In genomic region chr19:17393914-17394313, GRCh38 we compare ENCODE assay signal across 20 cellular contexts. TPM values are rescaled to one million over a fixed set of nuclear protein-coding genes. Genes with fewer than 3 reads are reported as not detected.
A peak's percentile ranks its signal among the peaks of the same experiment; 100 is the strongest.
DNase-seq lines count a peak whose midpoint lies in the region; ATAC-seq and TF ChIP-seq lines count a peak whose summit lies in the region.
"Had no signal": no experiment of that assay in that cellular context is flagged by ENCODE, and none has a peak within 500 bp of the region (broad histone marks: within the 10 kb centered on the region; RNA-seq: fewer than 3 reads in every experiment).

A gene with protein sequence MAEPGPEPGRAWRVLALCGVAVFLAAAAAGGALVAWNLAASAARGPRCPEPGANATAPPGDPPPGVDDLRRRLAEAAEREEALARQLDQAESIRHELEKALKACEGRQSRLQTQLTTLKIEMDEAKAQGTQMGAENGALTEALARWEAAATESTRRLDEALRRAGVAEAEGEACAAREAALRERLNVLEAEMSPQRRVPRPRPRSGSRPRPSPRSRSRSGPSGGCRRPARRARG (minus strand): TSS chr19:17394196. CDS start chr19:17394158, 38 bp downstream.

- H3K4me3 ChIP-seq in mammary epithelial cell (replicated peaks in 1 of 3; ENCODE audit: insufficient read depth in 1 of 3, low read depth in 2 of 3, low read length in 3 of 3): no peak within 1 kb of the TSS
- peak within 1 kb of the TSS; percentile 45 for H3K4me3 ChIP-seq in skeletal muscle satellite cell (ENCODE audit: low read length)
- H3K4me3 ChIP-seq in MM.1S (ENCODE audit: low read length): no peak within 1 kb of the TSS

- no peak within 1 kb of the TSS for H3K9ac ChIP-seq in mammary epithelial cell (ENCODE audit: insufficient read depth, low read length)
- no peak within 1 kb of the TSS for H3K9ac ChIP-seq in skeletal muscle satellite cell (ENCODE audit: low read depth, low read length)
- no peak within 1 kb of the TSS for H3K9ac ChIP-seq in MM.1S (ENCODE audit: low read length)

- H3K36me3 Mint-ChIP-seq in activated T-cell treated with anti-CD3 and anti-CD28 coated beads, Interleukin-2, amount 50 U/mL, for 72 hours (ENCODE audit: insufficient read depth in 2 of 2): peaks cover 0 to 2% of the 10 kb centered on the region in 2 donors
- no peaks in the 10 kb centered on the region for H3K36me3 Mint-ChIP-seq in IgD-negative memory B cell

- H3K27me3 ChIP-seq in mammary epithelial cell (ENCODE audit: insufficient read depth, low read length): no peaks in the 10 kb centered on the region
- peaks cover 23% of the 10 kb centered on the region for H3K27me3 ChIP-seq in skeletal muscle satellite cell (ENCODE audit: control insufficient read depth, insufficient read depth, low read length)
- H3K27me3 ChIP-seq in MM.1S (replicated peaks; ENCODE audit: insufficient read depth, low read length): peaks cover 13% of the 10 kb centered on the region

- intact Hi-C loops in mammary epithelial cell (cut with micrococcal nuclease): loop anchor here (2.0 to 5.0 kb wide), 3 partner anchors 58 to 373 kb away; no protein-coding TSS in a partner anchor

- no peaks in the 10 kb centered on the region for H3K9me2 ChIP-seq in MM.1S (replicated peaks; ENCODE audit: insufficient read depth, low read length)

- peak within 1 kb of the TSS; percentile 77 for H3K27ac Mint-ChIP-seq in activated T-cell treated with anti-CD3 and anti-CD28 coated beads, Interleukin-2, amount 50 U/mL, for 72 hours
- peak within 1 kb of the TSS in 2 of 3 donors; percentile 46 to 66 for H3K27ac Mint-ChIP-seq in IgD-negative memory B cell

- H3K27ac ChIP-seq in mammary epithelial cell (ENCODE audit: insufficient read depth, low read depth, low read length) (no peak within 1 kb of the TSS), MM.1S (ENCODE audit: low read length) (no peak within 1 kb of the TSS)

- WGBS in mammary epithelial cell (ENCODE audit: low coverage, missing lambda C conversion rate): 23% methylated on average over 6 of the region's 41 CpGs

- peaks cover 18% of the 10 kb centered on the region for H3K4me1 Mint-ChIP-seq in activated T-cell treated with anti-CD3 and anti-CD28 coated beads, Interleukin-2, amount 50 U/mL, for 72 hours (ENCODE audit: low read depth)
- peaks cover 4 to 13% (median 11%) of the 10 kb centered on the region in 3 donors for H3K4me1 Mint-ChIP-seq in IgD-negative memory B cell

- peaks cover 8% of the 10 kb centered on the region for H3K27me3 Mint-ChIP-seq in activated T-cell treated with anti-CD3 and anti-CD28 coated beads, Interleukin-2, amount 50 U/mL, for 72 hours (ENCODE audit: low read depth)
- H3K27me3 Mint-ChIP-seq in IgD-negative memory B cell: peaks cover 7% of the 10 kb centered on the region

- TF ChIP-seq CTCF in mammary epithelial cell (conservative IDR thresholded peaks at IDR 0.05 in 1 of 2, IDR thresholded peaks at IDR 0.05 in 1 of 2; ENCODE audit: extremely low read depth in 1 of 2, insufficient read depth in 1 of 2, low read depth in 1 of 2, low read length in 2 of 2) (no peak), MM.1S (IDR thresholded peaks at IDR 0.05; ENCODE audit: low read length) (no peak)

- BruUV-seq in mammary epithelial cell (replicated peaks; lab: Mats Ljungman, UMichigan): no TSS peak

- no peak for DNase-seq in activated T-cell treated with anti-CD3 and anti-CD28 coated beads, Interleukin-2, amount 50 U/mL, for 72 hours
- DNase-seq in activated T-cell treated with anti-CD3 and anti-CD28 coated beads, Interleukin-2, amount 50 U/mL, for 48 hours: no peak
- DNase-seq in mammary epithelial cell (no peak), cerebellar nuclear complex (lab: John Stamatoyannopoulos, UW) (no peak), UCSD-AML1 (lab: John Stamatoyannopoulos, UW; ENCODE audit: unreplicated experiment) (no peak), MM.1S (no peak)
- DNase-seq: DMS 273 treated with DMSO at 0.1 percent for 48 hours; effector CD8-positive, alpha-beta T cell; KBM-7; NCI-H1694 treated with DMSO at 0.1 percent for 48 hours; NCI-H510A; stimulated activated naive CD4-positive, alpha-beta T cell treated with Interleukin-2 at 50 U/mL for 16 hours had no signal

- H3K79me2 ChIP-seq in mammary epithelial cell (ENCODE audit: insufficient read depth, low read length): no peaks in the 10 kb centered on the region
- no peaks in the 10 kb centered on the region for H3K79me2 ChIP-seq in MM.1S (ENCODE audit: low read length)

- peak within 1 kb of the TSS; percentile 83 for H2AFZ ChIP-seq in mammary epithelial cell (ENCODE audit: low read depth, low read length)
- no peak within 1 kb of the TSS for H2AFZ ChIP-seq in MM.1S (ENCODE audit: low read length)

- no peaks in the 10 kb centered on the region for H3K36me3 ChIP-seq in mammary epithelial cell (ENCODE audit: insufficient read depth, low read length)
- no peaks in the 10 kb centered on the region for H3K36me3 ChIP-seq in skeletal muscle satellite cell (ENCODE audit: insufficient read depth, low read length)
- H3K36me3 ChIP-seq in MM.1S (replicated peaks; ENCODE audit: insufficient read depth, low read length): no peaks in the 10 kb centered on the region

- ATAC-seq in activated T-cell treated with anti-CD3 and anti-CD28 coated beads, Interleukin-2, amount 50 U/mL, for 72 hours (replicated peaks in 1 of 2): no peak
- ATAC-seq: Panc1, WTC11 had no signal

- CTCF ChIA-PET in mammary epithelial cell (lab: Charles Lee; ENCODE audit: low non-redundant PET): no interaction called here

- in situ Hi-C loops in mammary epithelial cell (cut with MboI; ENCODE audit: low sequenced_read_pairs in 2 of 2): no loop called here

- H3K4me1 ChIP-seq in mammary epithelial cell (ENCODE audit: insufficient read depth, low read length): peaks cover 15% of the 10 kb centered on the region
- peaks cover 14% of the 10 kb centered on the region for H3K4me1 ChIP-seq in skeletal muscle satellite cell (ENCODE audit: control insufficient read depth, insufficient read depth, low read length)
- peaks cover 7% of the 10 kb centered on the region; the same call in 1 of the 2 replicates for H3K4me1 ChIP-seq in MM.1S (ENCODE audit: low read length)

- H3K9me3 ChIP-seq in mammary epithelial cell (replicated peaks; ENCODE audit: insufficient read depth, low read length) (no peaks in the 10 kb centered on the region), skeletal muscle satellite cell (replicated peaks; ENCODE audit: low read length) (peaks cover 4% of the 10 kb centered on the region), MM.1S (replicated peaks; ENCODE audit: insufficient read depth, low read length) (no peaks in the 10 kb centered on the region)

- H3K4me2 ChIP-seq in mammary epithelial cell (ENCODE audit: insufficient read depth, low read depth, low read length): no peak within 1 kb of the TSS
- H3K4me2 ChIP-seq in skeletal muscle satellite cell (ENCODE audit: low read length): peak within 1 kb of the TSS; percentile 44
- H3K4me2 ChIP-seq in MM.1S (ENCODE audit: low read depth, low read length): no peak within 1 kb of the TSS

- H3K4me3 Mint-ChIP-seq in activated T-cell treated with anti-CD3 and anti-CD28 coated beads, Interleukin-2, amount 50 U/mL, for 72 hours: peak within 1 kb of the TSS; percentile 57 to 67
- H3K4me3 Mint-ChIP-seq in IgD-negative memory B cell: no peak within 1 kb of the TSS

- H4K20me1 ChIP-seq in mammary epithelial cell (ENCODE audit: insufficient read depth, low read length) (no peaks in the 10 kb centered on the region), MM.1S (ENCODE audit: insufficient read depth, low read length) (no peaks in the 10 kb centered on the region)

- H3K9me3 Mint-ChIP-seq in activated T-cell treated with anti-CD3 and anti-CD28 coated beads, Interleukin-2, amount 50 U/mL, for 72 hours: no peaks in the 10 kb centered on the region
- H3K9me3 Mint-ChIP-seq in IgD-negative memory B cell: no peaks in the 10 kb centered on the region

- peaks cover 28% of the 10 kb centered on the region for H3F3A ChIP-seq in MM.1S (ENCODE audit: insufficient read depth, low read length)

- dilution Hi-C loops in mammary epithelial cell (cut with HindIII; ENCODE audit: low sequenced_read_pairs): no loop called here

RNA-seq across cellular contexts. Expression of the gene that starts here (rescaled TPM):
- 1 to 10 TPM; 2.2 to 2.8 TPM for total RNA-seq in activated T-cell treated with anti-CD3 and anti-CD28 coated beads, Interleukin-2, amount 50 U/mL, for 72 hours
- not detected for polyA plus RNA-seq in IgD-negative memory B cell
- not detected for total RNA-seq in mammary epithelial cell
- not detected for polyA plus RNA-seq in mammary epithelial cell
- not detected for polyA minus RNA-seq in mammary epithelial cell
- not detected in 2 replicates for total RNA-seq in skeletal muscle satellite cell (2012; rRNA removed)
- total RNA-seq: bronchial epithelial cell, fibroblast of villous mesenchyme, H4 had no signal
- polyA plus RNA-seq: AG04450 had no signal

Comparison
In these comparisons a context has a peak if more than half of its experiments do, and no peak if none do; other contexts are left out.
1. H3K4me3 Mint-ChIP-seq: peak in activated T-cell treated with anti-CD3 and anti-CD28 coated beads, Interleukin-2, amount 50 U/mL, for 72 hours (2 of 2); none in IgD-negative memory B cell (0 of 4).